In the genomic region with DNA sequence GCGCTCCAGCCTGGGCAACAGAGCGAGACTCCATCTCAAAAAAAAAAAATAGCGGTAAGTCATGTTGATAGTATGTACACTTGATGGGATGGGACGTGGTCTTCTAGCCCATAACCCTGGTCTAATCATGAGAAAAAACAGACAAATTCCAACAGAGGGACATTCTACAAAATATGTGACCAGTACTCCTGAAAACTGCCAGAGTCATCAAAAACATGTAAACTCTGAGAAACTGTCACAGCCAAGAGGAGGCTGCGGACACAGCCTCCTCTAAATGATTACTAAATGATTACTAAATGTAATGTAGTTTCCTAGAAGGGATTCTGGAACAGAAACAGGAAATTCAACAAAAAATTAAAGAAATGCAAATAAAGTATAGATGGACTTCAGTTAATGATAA, we compare ENCODE assay signal across 36 cellular contexts. TPM values are rescaled to one million over a fixed set of nuclear protein-coding genes. Genes with fewer than 3 reads are reported as not detected.
DNase-seq lines count a peak whose midpoint lies in the region; ATAC-seq, FAIRE-seq and TF ChIP-seq lines count a peak whose summit lies in the region.
"Had no signal": no experiment of that assay in that cellular context is flagged by ENCODE, and none has a peak within 500 bp of the region (broad histone marks: within the 10 kb centered on the region; RNA-seq: fewer than 3 reads in every experiment).

No MANE protein-coding gene starts in this region.

- H3K27me3 Mint-ChIP-seq in chondrocyte (ENCODE audit: low read depth), result no peaks in the 10 kb centered on the region
- H3K27me3 Mint-ChIP-seq: CD4-positive, alpha-beta memory T cell; CD4-positive, alpha-beta T cell; CD4-positive, CD25-positive, alpha-beta regulatory T cell had no signal

- H2BK120ac ChIP-seq in IMR-90 (ENCODE audit: low read depth, low read length), result no peak overlapping the region

- TF ChIP-seq POLR2A in HepG2 (IDR thresholded peaks at IDR 0.05; ENCODE audit: insufficient read depth in 1 of 2, low read depth in 2 of 2, low read length in 2 of 2) (no peak), right lobe of liver (IDR thresholded peaks at IDR 0.05) (no peak), A549 (IDR thresholded peaks at IDR 0.05; ENCODE audit: low read length) (no peak), IMR-90 (IDR thresholded peaks at IDR 0.05; ENCODE audit: low read depth, low read length) (no peak)

- H3K4me2 ChIP-seq in HepG2 (ENCODE audit: low read depth, low read length) (no peak overlapping the region), A549 (no peak overlapping the region), IMR-90 (ENCODE audit: low read depth, low read length) (no peak overlapping the region)
- H3K4me2 ChIP-seq: BLaER1; BLaER1 treated with 17β-estradiol and CSF1 and Interleukin-3, amounts not matched to agents 10 nM and 100 nM had no signal

- CTCF ChIA-PET in HepG2 (lab: Yijun Ruan, JAX; ENCODE audit: low intra/inter-chr PET ratio, low total read pairs) (no interaction called here), A549 (lab: Yijun Ruan, JAX) (no interaction called here), IMR-90 (lab: Yijun Ruan, JAX) (no interaction called here)

- H3K23ac ChIP-seq in IMR-90 (ENCODE audit: low read depth, low read length), result no peak overlapping the region

- intact Hi-C loops in HepG2 (cut with micrococcal nuclease; ENCODE audit: unreplicated experiment) (no loop called here), right lobe of liver (cut with DNase I) (no loop called here), IMR-90 (cut with micrococcal nuclease) (no loop called here)

- H3K4me3 ChIP-seq in HepG2 (replicated peaks in 1 of 3; ENCODE audit: insufficient read depth in 1 of 3, low read depth in 2 of 3, low read length in 3 of 3) (no peak overlapping the region), right lobe of liver (no peak overlapping the region), A549 (no peak overlapping the region), IMR-90 (ENCODE audit: insufficient read depth, low read depth, low read length) (no peak overlapping the region)
- H3K4me3 ChIP-seq: BLaER1; BLaER1 treated with 17β-estradiol and CSF1 and Interleukin-3, amounts not matched to agents 10 nM and 100 nM had no signal

- H2BK15ac ChIP-seq in IMR-90 (ENCODE audit: low read depth, low read length), result no peak overlapping the region

- H4K8ac ChIP-seq in IMR-90 (ENCODE audit: low read depth in 2 of 2, low read length in 2 of 2), result no peak overlapping the region

- peaks cover 16% of the 10 kb centered on the region for H3K4me1 Mint-ChIP-seq in chondrocyte (ENCODE audit: low read depth)
- H3K4me1 Mint-ChIP-seq: B cell; CD4-positive, alpha-beta memory T cell; CD4-positive, CD25-positive, alpha-beta regulatory T cell; CD8-positive, alpha-beta memory T cell had no signal

- no peak overlapping the region for H3K27ac ChIP-seq in HepG2 (ENCODE audit: extremely low read length, insufficient read depth, low read length)
- no peak overlapping the region for H3K27ac ChIP-seq in right lobe of liver
- no peak overlapping the region for H3K27ac ChIP-seq in A549
- no peak overlapping the region for H3K27ac ChIP-seq in IMR-90 (ENCODE audit: insufficient read depth, low read length)
- H3K27ac ChIP-seq: 22Rv1; BLaER1; BLaER1 treated with 17β-estradiol and CSF1 and Interleukin-3, amounts not matched to agents 10 nM and 100 nM; C4-2B had no signal

- H2BK5ac ChIP-seq in IMR-90 (ENCODE audit: low read depth, low read length, poor library complexity, severe bottlenecking), result no peak overlapping the region

- TF ChIP-seq CTCF in HepG2 (CRISPR knock-in tag; IDR thresholded peaks at IDR 0.05) (no peak), right lobe of liver (IDR thresholded peaks at IDR 0.05) (no peak), A549 (IDR thresholded peaks at IDR 0.05) (no peak), IMR-90 (conservative IDR thresholded peaks at IDR 0.05; ENCODE audit: low read depth, low read length) (no peak), chondrocyte (IDR thresholded peaks at IDR 0.05) (no peak)

- no peak for TF ChIP-seq EP300 in HepG2 (IDR thresholded peaks at IDR 0.05; ENCODE audit: low read depth in 2 of 2, low read length in 2 of 2)
- TF ChIP-seq EP300 in HepG2 (CRISPR knock-in tag; IDR thresholded peaks at IDR 0.05; ENCODE audit: borderline replicate concordance), result no peak
- no peak for TF ChIP-seq EP300 in A549 (IDR thresholded peaks at IDR 0.05)

- H3K4me1 ChIP-seq in HepG2 (ENCODE audit: insufficient read depth, low read length), result no peaks in the 10 kb centered on the region
- H3K4me1 ChIP-seq in right lobe of liver, result peaks cover 0 to 2% (median 0%) of the 10 kb centered on the region in 4 donors
- no peaks in the 10 kb centered on the region for H3K4me1 ChIP-seq in A549
- H3K4me1 ChIP-seq in IMR-90 (ENCODE audit: control insufficient read depth, insufficient read depth, low read length), result no peaks in the 10 kb centered on the region
- H3K4me1 ChIP-seq: BE2C, BLaER1, Caco-2 had no signal

- peak overlapping the region; percentile 37 for H3K27ac Mint-ChIP-seq in chondrocyte (ENCODE audit: unreplicated experiment)
- H3K27ac Mint-ChIP-seq: B cell; CD14-positive monocyte; CD4-positive, alpha-beta memory T cell; CD4-positive, alpha-beta T cell; CD4-positive, CD25-positive, alpha-beta regulatory T cell; CD8-positive, alpha-beta memory T cell; CD8-positive, alpha-beta T cell had no signal

- H3K27me3 ChIP-seq in HepG2 (ENCODE audit: control insufficient read depth in 1 of 2, insufficient read depth in 2 of 2, low read length in 2 of 2), result no peaks in the 10 kb centered on the region
- no peaks in the 10 kb centered on the region for H3K27me3 ChIP-seq in right lobe of liver
- H3K27me3 ChIP-seq in IMR-90 (ENCODE audit: control insufficient read depth, insufficient read depth, low read length), result no peaks in the 10 kb centered on the region
- H3K27me3 ChIP-seq: BE2C; BLaER1; BLaER1 treated with 17β-estradiol and CSF1 and Interleukin-3, amounts not matched to agents 10 nM and 100 nM had no signal

- TF ChIP-seq RAD21 in HepG2 (CRISPR knock-in tag; IDR thresholded peaks at IDR 0.05) (no peak), A549 (conservative IDR thresholded peaks at IDR 0.05 in 1 of 2, IDR thresholded peaks at IDR 0.05 in 1 of 2) (no peak), IMR-90 (IDR thresholded peaks at IDR 0.05; ENCODE audit: low read length) (no peak)

- H3K4me3 Mint-ChIP-seq in chondrocyte (ENCODE audit: unreplicated experiment), result no peak overlapping the region
- H3K4me3 Mint-ChIP-seq: B cell; CD14-positive monocyte; CD4-positive, alpha-beta memory T cell; CD4-positive, alpha-beta T cell; CD4-positive, CD25-positive, alpha-beta regulatory T cell; CD8-positive, alpha-beta memory T cell; CD8-positive, alpha-beta T cell had no signal

- H3K9me3 ChIP-seq in HepG2 (ENCODE audit: low read length) (no peaks in the 10 kb centered on the region), right lobe of liver (no peaks in the 10 kb centered on the region), A549 (no peaks in the 10 kb centered on the region), IMR-90 (ENCODE audit: control insufficient read depth, insufficient read depth, low read length) (no peaks in the 10 kb centered on the region)
- H3K9me3 ChIP-seq: BE2C; BLaER1; BLaER1 treated with 17β-estradiol and CSF1 and Interleukin-3, amounts not matched to agents 10 nM and 100 nM; Caco-2 had no signal

- H4K20me1 ChIP-seq in HepG2 (ENCODE audit: insufficient read depth, low read length) (no peaks in the 10 kb centered on the region), IMR-90 (ENCODE audit: insufficient read depth, low read length) (no peaks in the 10 kb centered on the region)
- H4K20me1 ChIP-seq: BLaER1; BLaER1 treated with 17β-estradiol and CSF1 and Interleukin-3, amounts not matched to agents 10 nM and 100 nM had no signal

- peaks cover 2% of the 10 kb centered on the region for H3K9me3 Mint-ChIP-seq in chondrocyte (ENCODE audit: low read depth)
- H3K9me3 Mint-ChIP-seq: CD4-positive, alpha-beta memory T cell; CD4-positive, alpha-beta T cell; CD8-positive, alpha-beta memory T cell; CD8-positive, alpha-beta T cell had no signal

- no peak overlapping the region for H2BK20ac ChIP-seq in IMR-90 (ENCODE audit: low read depth, low read length)

- DNase-seq in HepG2 (ENCODE audit: low spot score) (no peak), right lobe of liver (no peak), A549 (ENCODE audit: low read depth in 1 of 2, low spot score in 1 of 2) (no peak), IMR-90 (no peak), chondrocyte (ENCODE audit: low spot score) (no peak), cerebellum (ENCODE audit: low spot score) (no peak), HuH-7 (ENCODE audit: low spot score) (no peak)
- DNase-seq: 8988T; ACHN; AML-193; BE2C; C1 segment of cervical spinal cord; Caco-2; Calu3; CD4-positive, alpha-beta memory T cell; CD4-positive, alpha-beta T cell; CD4-positive, CD25-positive, alpha-beta regulatory T cell; CD8-positive, alpha-beta memory T cell; CD8-positive, alpha-beta T cell; COR-L47; DMS 273 treated with DMSO at 0.1 percent for 48 hours; DMS153; DMS53; DMS79; DMS79 treated with DMSO at 0.1 percent for 48 hours; DND-41; EL had no signal

- no peaks in the 10 kb centered on the region for H3K36me3 ChIP-seq in HepG2 (replicated peaks in 1 of 2; ENCODE audit: control insufficient read depth in 1 of 2, insufficient read depth in 2 of 2, low read length in 2 of 2)
- H3K36me3 ChIP-seq in right lobe of liver, result no peaks in the 10 kb centered on the region
- H3K36me3 ChIP-seq in IMR-90 (ENCODE audit: control insufficient read depth, insufficient read depth, low read length), result peaks cover 5% of the 10 kb centered on the region; the same call in 1 of the 2 replicates
- H3K36me3 ChIP-seq: BE2C; BLaER1; BLaER1 treated with 17β-estradiol and CSF1 and Interleukin-3, amounts not matched to agents 10 nM and 100 nM had no signal

- no peaks in the 10 kb centered on the region for H3K79me1 ChIP-seq in IMR-90 (ENCODE audit: low read depth in 1 of 2, low read length in 2 of 2)

- no peaks in the 10 kb centered on the region for H3K79me2 ChIP-seq in HepG2 (ENCODE audit: insufficient read depth, low read length)

- no peak overlapping the region for H4K91ac ChIP-seq in IMR-90 (ENCODE audit: insufficient read depth, low read depth, low read length)

- H2AK9ac ChIP-seq in IMR-90 (replicated peaks; ENCODE audit: low read depth, low read length, poor library complexity), result no peak overlapping the region

- no peak overlapping the region for H3K4ac ChIP-seq in IMR-90 (ENCODE audit: low read depth, low read length)

- H2AFZ ChIP-seq in HepG2 (ENCODE audit: low read length) (no peak overlapping the region), IMR-90 (replicated peaks; ENCODE audit: low read length, poor library complexity) (no peak overlapping the region)

- no peak for ATAC-seq in HepG2
- no peak for ATAC-seq in right lobe of liver
- no peak for ATAC-seq in A549
- no peak for ATAC-seq in IMR-90 (ENCODE audit: low read depth)
- no peak for ATAC-seq in GM18868 (IDR thresholded peaks at IDR 0.05; ENCODE audit: unreplicated experiment)
- ATAC-seq: CD8-positive, alpha-beta T cell had no signal

- H3K9me1 ChIP-seq in IMR-90 (ENCODE audit: insufficient read depth, low read length), result peaks cover 8% of the 10 kb centered on the region; the same call in 1 of the 2 replicates

- in situ Hi-C loops in HepG2 (cut with HindIII; ENCODE audit: extremely low pct_ligation_motif_present, low pct_unique_long_range_greater_than_20kb), result no loop called here
- in situ Hi-C loops in IMR-90 (cut with MboI; ENCODE audit: low sequenced_read_pairs), result no loop called here

- H2AK5ac ChIP-seq in IMR-90 (ENCODE audit: low read depth, low read length), result no peak overlapping the region

- dilution Hi-C loops in IMR-90 (cut with HindIII; ENCODE audit: low sequenced_read_pairs, unreplicated experiment), result no loop called here

- H3K9ac ChIP-seq in HepG2 (ENCODE audit: insufficient read depth, low read depth, low read length), result no peak overlapping the region
- H3K9ac ChIP-seq in IMR-90 (ENCODE audit: low read depth, low read length), result no peak overlapping the region
- H3K9ac ChIP-seq: BLaER1; BLaER1 treated with 17β-estradiol and CSF1 and Interleukin-3, amounts not matched to agents 10 nM and 100 nM had no signal

- no peak overlapping the region for H4K5ac ChIP-seq in IMR-90 (ENCODE audit: low read depth, low read length)

- BruUV-seq in HepG2 (replicated peaks; lab: Mats Ljungman, UMichigan) (no TSS peak), IMR-90 (replicated peaks; lab: Mats Ljungman, UMichigan) (no TSS peak)

- H3K56ac ChIP-seq in IMR-90 (ENCODE audit: extremely low read depth, insufficient read depth, low read length), result no peak overlapping the region

- FAIRE-seq in HepG2 (lab: Jason Lieb, UNC) (no peak), A549 (lab: Jason Lieb, UNC) (no peak)
- FAIRE-seq: A204.1, D721Med had no signal

- H3K18ac ChIP-seq in IMR-90 (ENCODE audit: low read depth, low read length), result no peak overlapping the region

- peaks cover 4% of the 10 kb centered on the region for H3K36me3 Mint-ChIP-seq in chondrocyte (ENCODE audit: low read depth)
- H3K36me3 Mint-ChIP-seq: CD14-positive monocyte; CD4-positive, alpha-beta memory T cell; CD4-positive, CD25-positive, alpha-beta regulatory T cell; CD8-positive, alpha-beta T cell had no signal

- no peak overlapping the region for H3K14ac ChIP-seq in IMR-90 (replicated peaks; ENCODE audit: low read depth, low read length)

- WGBS in HepG2 (ENCODE audit: low lambda C conversion rate), result 92% methylated on average over 5 of the region's 5 CpGs
- WGBS in right lobe of liver (ENCODE audit: insufficient coverage, low coverage, low lambda C conversion rate, missing lambda C conversion rate), result no CpG with 5 or more reads among the region's 5 CpGs
- 88% methylated on average over 5 of the region's 5 CpGs for WGBS in A549 (ENCODE audit: missing lambda C conversion rate)
- WGBS in IMR-90 (ENCODE audit: extremely low coverage in 2 of 2, insufficient read length in 1 of 2), 2 experiments, result 100% methylated on average over 1 of the region's 5 CpGs; no CpG with 5 or more reads in 1 of the 2 experiments

- POLR2A ChIA-PET in HepG2 (lab: Yijun Ruan, JAX), result no interaction called here
- POLR2A ChIA-PET in A549 (lab: Yijun Ruan, JAX), result no interaction called here
- POLR2A ChIA-PET in IMR-90 (lab: Charles Lee; ENCODE audit: unreplicated experiment), result no interaction called here

RNA-seq across cellular contexts. Expression of a gene that starts 20.9 kb away (rescaled TPM):
- total RNA-seq in HepG2 (2016; rRNA removed; fragmentation: Illumina TruSeq; extraction: Trizol) (5.1 and 7.9 TPM in 2 replicates), right lobe of liver (1 to 10 TPM; 1.1 to 4.5 (median 2.8) TPM), IMR-90 (2012; rRNA removed) (3.8 and 7.2 TPM in 2 replicates), chondrocyte (8.4 to 15.7 TPM (median 9.4 TPM) in 3 replicates), cerebellum (12.4 TPM)
- total RNA-seq in HepG2 (2016; cell fraction: cytosol; rRNA removed; fragmentation: Illumina TruSeq; extraction: Trizol; ENCODE audit: low read depth), result 1.4 and 3.0 TPM in 2 replicates
- 4.2 and 9.4 TPM in 2 replicates for total RNA-seq in HepG2 (2016; cell fraction: insoluble cytoplasmic fraction; rRNA removed; fragmentation: Illumina TruSeq; extraction: Trizol)
- total RNA-seq in HepG2 (2016; cell fraction: membrane; rRNA removed; fragmentation: Illumina TruSeq; extraction: Trizol), result 2.3 and 3.1 TPM in 2 replicates
- 1.9 and 6.9 TPM in 2 replicates for total RNA-seq in HepG2 (2016; cell fraction: nucleus; rRNA removed; fragmentation: Illumina TruSeq; extraction: Trizol)
- polyA plus RNA-seq in HepG2 (2011; rRNA removed) (0.30 and 4.4 TPM in 2 replicates), A549 (2011; rRNA removed) (5.5 and 10.2 TPM in 2 replicates), A549 (2017; fragmentation: RNase III; extraction: RNeasy Plus Mini Kit Qiagen cat#74134 plus additional on column Dnase treatment) (4.5 to 11.0 TPM (median 7.9 TPM) in 3 replicates), IMR-90 (2012; rRNA removed) (1.5 and 1.9 TPM in 2 replicates)
- polyA plus RNA-seq in HepG2 (2011; cell fraction: cytosol; rRNA removed), result 0.33 and 1.1 TPM in 2 replicates
- 0.57 and 0.66 TPM in 2 replicates for polyA plus RNA-seq in HepG2 (2011; cell fraction: nucleus; rRNA removed)
- 0.33 and 0.63 TPM in 2 replicates for polyA plus RNA-seq in HepG2 (2012)
- polyA plus RNA-seq in HepG2 (2016; cell fraction: cytosol; fragmentation: Illumina TruSeq; extraction: Trizol; ENCODE audit: low read depth), result 0.33 and 1.4 TPM in 2 replicates
- polyA plus RNA-seq in HepG2 (2016; cell fraction: insoluble cytoplasmic fraction; fragmentation: Illumina TruSeq; extraction: Trizol; ENCODE audit: low read depth), result 7.0 and 9.1 TPM in 2 replicates
- 0.94 and 1.4 TPM in 2 replicates for polyA plus RNA-seq in HepG2 (2016; cell fraction: membrane; fragmentation: Illumina TruSeq; extraction: Trizol; ENCODE audit: low read depth)
- polyA plus RNA-seq in HepG2 (2016; cell fraction: nucleus; fragmentation: Illumina TruSeq; extraction: Trizol; ENCODE audit: insufficient read depth, low read depth), result 1.9 and 2.0 TPM in 2 replicates
- polyA minus RNA-seq in HepG2 (2011; rRNA and poly(A)+ RNA removed; ENCODE audit: low replicate concordance), result 1.7 and 2.9 TPM in 2 replicates
- 0.79 and 2.7 TPM in 2 replicates for polyA minus RNA-seq in HepG2 (2011; cell fraction: cytosol; rRNA and poly(A)+ RNA removed)
- 0.99 and 1.2 TPM in 2 replicates for polyA minus RNA-seq in HepG2 (2011; cell fraction: nucleus; rRNA and poly(A)+ RNA removed)
- polyA plus RNA-seq in A549 (2012; cell fraction: cytosol; rRNA removed), result 1.4 and 1.9 TPM in 2 replicates
- 0.56 and 0.93 TPM in 2 replicates for polyA plus RNA-seq in A549 (2012; cell fraction: nucleus; rRNA removed)
- polyA minus RNA-seq in A549 (2011; rRNA and poly(A)+ RNA removed), result 9.4 and 13.2 TPM in 2 replicates
- 0.75 and 0.87 TPM in 2 replicates for polyA plus RNA-seq in IMR-90 (2012; cell fraction: cytosol; rRNA removed)
- 1.0 and 5.3 TPM in 2 replicates for polyA plus RNA-seq in IMR-90 (2012; cell fraction: nucleus; rRNA removed; ENCODE audit: low replicate concordance)
